16 cellular contexts compared by ENCODE assay signal in the genomic region with DNA sequence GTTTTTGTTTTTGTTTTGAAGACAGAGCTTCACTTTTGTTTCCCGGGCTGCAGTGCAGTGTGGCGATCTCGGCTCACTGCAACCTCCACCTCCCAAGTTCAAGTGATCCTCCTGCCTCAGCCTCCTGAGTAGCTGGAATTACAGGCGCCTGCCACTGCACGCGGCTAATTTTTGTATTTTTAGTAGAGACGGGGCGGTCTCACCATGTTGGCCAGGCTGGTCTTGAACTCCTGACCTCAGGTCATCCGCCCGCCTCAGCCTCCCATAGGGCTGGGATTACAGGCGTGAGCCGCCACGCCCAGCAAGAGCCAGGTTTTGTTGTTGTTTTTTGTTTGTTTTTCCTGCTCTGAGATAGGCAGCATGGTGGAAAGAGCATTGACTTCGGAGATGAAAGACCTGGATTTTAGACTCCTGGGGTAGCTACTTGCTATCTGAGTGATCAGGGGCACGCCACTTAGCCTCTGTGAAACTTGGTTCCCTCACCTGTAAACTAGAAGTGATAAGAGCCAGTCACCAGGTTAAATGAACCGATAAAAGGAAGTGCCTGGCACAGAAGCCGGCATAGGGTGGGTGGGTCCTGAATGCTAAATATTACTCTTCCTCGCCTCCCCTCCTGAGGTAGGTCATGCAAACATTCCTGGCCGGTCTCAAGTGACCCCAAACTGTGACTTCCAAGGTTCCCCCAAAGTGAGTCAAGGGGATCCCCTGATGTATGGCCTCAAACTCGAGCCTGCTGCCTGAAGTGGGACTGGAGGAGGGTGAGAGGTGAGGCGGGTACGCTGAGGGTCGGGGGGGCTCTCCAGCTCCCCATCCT.
DNase-seq lines count a peak whose midpoint lies in the region; ATAC-seq, FAIRE-seq and TF ChIP-seq lines count a peak whose summit lies in the region.
"Had no signal": no experiment of that assay in that cellular context is flagged by ENCODE, and none has a peak within 500 bp of the region (broad histone marks: within the 10 kb centered on the region; RNA-seq: fewer than 3 reads in every experiment).

No MANE protein-coding gene starts in this region.

- peaks cover 4% of the 10 kb centered on the region; the same call in 1 of the 2 replicates for H3F3A ChIP-seq in GM23338 (replicated peaks; ENCODE audit: low read depth)

- no peak overlapping the region for H3K4me3 ChIP-seq in A549
- H3K4me3 ChIP-seq in GM23338, result no peak overlapping the region
- no peak overlapping the region for H3K4me3 ChIP-seq in H1 (ENCODE audit: extremely low read depth in 1 of 4, insufficient read depth in 2 of 4, low read depth in 3 of 4, low read length in 4 of 4)
- H3K4me3 ChIP-seq in mucosa of rectum (ENCODE audit: low read length in 2 of 2), result peak overlapping the region in 1 of 2 donors; percentile 20
- no peak overlapping the region for H3K4me3 ChIP-seq in breast epithelium
- H3K4me3 ChIP-seq: gastroesophageal sphincter had no signal

- H3K79me2 ChIP-seq in GM23338 (replicated peaks; ENCODE audit: insufficient read depth), result no peaks in the 10 kb centered on the region
- no peaks in the 10 kb centered on the region for H3K79me2 ChIP-seq in H1 (ENCODE audit: control insufficient read depth in 1 of 2, insufficient read depth in 2 of 2, low read length in 2 of 2)

- WGBS in A549 (ENCODE audit: missing lambda C conversion rate), result 89% methylated on average over 19 of the region's 23 CpGs
- 91% methylated on average over 23 of the region's 23 CpGs; no CpG with 5 or more reads in 1 of the 2 experiments for WGBS in H1 (ENCODE audit: extremely low coverage in 1 of 2, insufficient coverage in 1 of 2, insufficient read length in 1 of 2, insufficient replicate concordance in 2 of 2, low coverage in 1 of 2, low lambda C conversion rate in 2 of 2, missing lambda C conversion rate in 1 of 2), 2 experiments

- peaks cover 49% of the 10 kb centered on the region for H3K4me1 Mint-ChIP-seq in GM23338
- H3K4me1 Mint-ChIP-seq in effector memory CD8-positive, alpha-beta T cell (ENCODE audit: low read depth in 2 of 2), result no peaks in the 10 kb centered on the region

- H2AFZ ChIP-seq in GM23338 (no peak overlapping the region), H1 (ENCODE audit: low read length) (no peak overlapping the region)

- TF ChIP-seq EP300 in A549 (IDR thresholded peaks at IDR 0.05) (no peak), H1 (IDR thresholded peaks at IDR 0.05; ENCODE audit: borderline replicate concordance in 1 of 2, low read depth in 2 of 2, low read length in 2 of 2) (no peak)

- 0 out of 2 replicates have a peak overlapping the region, but pooled peaks have one; percentile 0 for H2BK20ac ChIP-seq in H1 (ENCODE audit: low read length)

- H3K9ac ChIP-seq in H1 (replicated peaks in 1 of 4; ENCODE audit: extremely low read depth in 1 of 4, low read depth in 3 of 4, low read length in 3 of 4), result no peak overlapping the region
- H3K9ac ChIP-seq in mucosa of rectum (ENCODE audit: low read depth in 1 of 2, low read length in 2 of 2), result peak overlapping the region; percentile 3 to 62

- H3K23ac ChIP-seq in H1 (ENCODE audit: insufficient read length), result no peak overlapping the region

- H3K4ac ChIP-seq in H1 (replicated peaks; ENCODE audit: insufficient read length, low read depth, low read length), result peak overlapping the region; percentile 49

- H3K9me3 ChIP-seq in A549 (no peaks in the 10 kb centered on the region), H1 (ENCODE audit: insufficient read depth in 2 of 2, low read depth in 1 of 2, low read length in 1 of 2) (no peaks in the 10 kb centered on the region), mucosa of rectum (ENCODE audit: control insufficient read depth in 2 of 2, low read length in 2 of 2) (no peaks in the 10 kb centered on the region), breast epithelium (no peaks in the 10 kb centered on the region)
- H3K9me3 ChIP-seq: gastroesophageal sphincter had no signal

- H3K36me3 ChIP-seq in GM23338 (ENCODE audit: insufficient read depth), result no peaks in the 10 kb centered on the region
- H3K36me3 ChIP-seq in H1 (ENCODE audit: control insufficient read depth in 2 of 4, insufficient read depth in 4 of 4, low read length in 3 of 4), result no peaks in the 10 kb centered on the region
- H3K36me3 ChIP-seq in mucosa of rectum (ENCODE audit: control insufficient read depth in 2 of 2, insufficient read depth in 2 of 2, low read length in 2 of 2), result peaks cover 0 to 7% of the 10 kb centered on the region in 2 donors
- H3K36me3 ChIP-seq in breast epithelium, result no peaks in the 10 kb centered on the region
- H3K36me3 ChIP-seq: gastroesophageal sphincter had no signal

- peak overlapping the region; percentile 28; the same call in 1 of the 2 replicates for H4K8ac ChIP-seq in H1 (ENCODE audit: extremely low read depth, insufficient read depth, low read length)

- ATAC-seq in A549 (no peak), GM23338 (no peak; the same call in 2 of the 3 replicates)
- no peak for ATAC-seq in effector memory CD8-positive, alpha-beta T cell (replicated peaks)
- ATAC-seq: gastroesophageal sphincter had no signal

- H2AK5ac ChIP-seq in H1 (ENCODE audit: low read depth, low read length), result no peak overlapping the region

- peak overlapping the region; percentile 35 for H3K4me2 ChIP-seq in A549
- no peak overlapping the region for H3K4me2 ChIP-seq in GM23338
- H3K4me2 ChIP-seq in H1 (ENCODE audit: insufficient read depth in 1 of 2, low read depth in 2 of 2, low read length in 2 of 2), result no peak overlapping the region

- H2BK5ac ChIP-seq in H1 (ENCODE audit: low read depth, low read length), result peak overlapping the region; percentile 72; the same call in 1 of the 2 replicates

- intact Hi-C loops in breast epithelium (cut with DNase I; ENCODE audit: low total_unique reads), result no loop called here

- H3K9me3 Mint-ChIP-seq in GM23338, result peaks cover 6% of the 10 kb centered on the region; the same call in 1 of the 3 replicates
- H3K9me3 Mint-ChIP-seq in effector memory CD8-positive, alpha-beta T cell, result no peaks in the 10 kb centered on the region
- H3K9me3 Mint-ChIP-seq: T-helper 1 cell treated with Interleukin-12 subunit alpha and Interleukin-12 subunit beta and Interleukin-4 antibody, amounts not matched to agents 30 μg/mL and 1 μg/mL, for 36 hours had no signal

- peak overlapping the region; percentile 89 for H3K27ac Mint-ChIP-seq in GM23338
- no peak overlapping the region for H3K27ac Mint-ChIP-seq in effector memory CD8-positive, alpha-beta T cell
- H3K27ac Mint-ChIP-seq: T-helper 1 cell treated with Interleukin-12 subunit alpha and Interleukin-12 subunit beta and Interleukin-4 antibody, amounts not matched to agents 30 μg/mL and 1 μg/mL, for 36 hours had no signal

- no peak for FAIRE-seq in A549 (lab: Jason Lieb, UNC)
- no peak for FAIRE-seq in H1 (lab: Jason Lieb, UNC)
- FAIRE-seq: GM18507, GM19239 had no signal

- H4K20me1 ChIP-seq in GM23338 (replicated peaks; ENCODE audit: insufficient read depth) (no peaks in the 10 kb centered on the region), H1 (replicated peaks in 1 of 2; ENCODE audit: control insufficient read depth in 1 of 2, insufficient read depth in 2 of 2, low read length in 2 of 2) (no peaks in the 10 kb centered on the region)

- no peak overlapping the region for H3K27ac ChIP-seq in A549
- peak overlapping the region; percentile 89 for H3K27ac ChIP-seq in GM23338 (ENCODE audit: low read depth)
- H3K27ac ChIP-seq in H1 (ENCODE audit: low read depth, low read length), result no peak overlapping the region; the same call in 1 of the 2 replicates
- H3K27ac ChIP-seq in mucosa of rectum (ENCODE audit: low read depth in 2 of 2, low read length in 2 of 2), result peak overlapping the region; percentile 45 to 62
- no peak overlapping the region for H3K27ac ChIP-seq in breast epithelium
- H3K27ac ChIP-seq: gastroesophageal sphincter had no signal

- H3K79me1 ChIP-seq in H1 (ENCODE audit: low read depth, low read length), result no peaks in the 10 kb centered on the region

- H3K4me3 Mint-ChIP-seq in GM23338, result no peak overlapping the region
- H3K4me3 Mint-ChIP-seq in effector memory CD8-positive, alpha-beta T cell, result no peak overlapping the region
- H3K4me3 Mint-ChIP-seq: T-helper 1 cell treated with Interleukin-12 subunit alpha and Interleukin-12 subunit beta and Interleukin-4 antibody, amounts not matched to agents 30 μg/mL and 1 μg/mL, for 36 hours had no signal

- peak overlapping the region; percentile 50 for H2BK120ac ChIP-seq in H1 (replicated peaks; ENCODE audit: low read depth, low read length)

- H3K27me3 ChIP-seq in GM23338 (ENCODE audit: insufficient read depth) (no peaks in the 10 kb centered on the region), H1 (replicated peaks in 1 of 4; ENCODE audit: control insufficient read depth in 3 of 4, extremely low read depth in 1 of 4, insufficient read depth in 3 of 4, low read length in 3 of 4) (no peaks in the 10 kb centered on the region; a peak in 1 of 7 replicates), mucosa of rectum (ENCODE audit: control insufficient read depth in 2 of 2, insufficient read depth in 2 of 2, low read length in 2 of 2) (no peaks in the 10 kb centered on the region), breast epithelium (no peaks in the 10 kb centered on the region)
- H3K27me3 ChIP-seq: gastroesophageal sphincter had no signal

- H3K9me2 ChIP-seq in GM23338 (ENCODE audit: insufficient read depth), result peaks cover 3% of the 10 kb centered on the region

- TF ChIP-seq RAD21 in A549 (conservative IDR thresholded peaks at IDR 0.05 in 1 of 2, IDR thresholded peaks at IDR 0.05 in 1 of 2) (no peak), H1 (IDR thresholded peaks at IDR 0.05 in 1 of 2, conservative IDR thresholded peaks at IDR 0.05 in 1 of 2; ENCODE audit: low read depth in 2 of 2, low read length in 2 of 2) (no peak)

- no peak for TF ChIP-seq POLR2A in A549 (IDR thresholded peaks at IDR 0.05; ENCODE audit: low read length)
- TF ChIP-seq POLR2A in H1 (IDR thresholded peaks at IDR 0.05; ENCODE audit: control extremely low read depth in 1 of 2, low read depth in 2 of 2, low read length in 2 of 2), result no peak
- no peak for TF ChIP-seq POLR2A in breast epithelium (IDR thresholded peaks at IDR 0.05)

- no peaks in the 10 kb centered on the region; the same call in 2 of the 3 replicates for H3K36me3 Mint-ChIP-seq in GM23338 (ENCODE audit: low read depth)
- peaks cover 13% of the 10 kb centered on the region for H3K36me3 Mint-ChIP-seq in effector memory CD8-positive, alpha-beta T cell (ENCODE audit: insufficient read depth)

- peaks cover 12% of the 10 kb centered on the region; the same call in 1 of the 3 replicates for H3K4me1 ChIP-seq in A549
- H3K4me1 ChIP-seq in GM23338 (ENCODE audit: insufficient read depth), result peaks cover 19% of the 10 kb centered on the region
- peaks cover 0 to 10% (median 7%) of the 10 kb centered on the region in 4 experiments; a peak in 5 of 7 replicates for H3K4me1 ChIP-seq in H1 (replicated peaks in 1 of 4; ENCODE audit: control insufficient read depth in 3 of 4, insufficient read depth in 4 of 4, low read length in 3 of 4)
- peaks cover 0 to 2% of the 10 kb centered on the region in 2 donors for H3K4me1 ChIP-seq in mucosa of rectum (ENCODE audit: control insufficient read depth in 2 of 2, insufficient read depth in 2 of 2, low read length in 2 of 2)
- H3K4me1 ChIP-seq in breast epithelium, result no peaks in the 10 kb centered on the region
- H3K4me1 ChIP-seq: gastroesophageal sphincter had no signal

- DNase-seq in A549 (ENCODE audit: low read depth in 1 of 2, low spot score in 1 of 2) (no peak), GM23338 (ENCODE audit: low spot score) (no peak), H1 (ENCODE audit: low read depth in 1 of 2, low spot score in 2 of 2) (peak in 1 of 2 experiments; percentile 45), germinal center (ENCODE audit: low spot score) (no peak), breast epithelium (ENCODE audit: low spot score in 2 of 2) (no peak), AG08395 (ENCODE audit: low spot score) (no peak)
- DNase-seq in effector memory CD8-positive, alpha-beta T cell, result no peak
- DNase-seq: activated CD4-positive, CD25-positive, alpha-beta regulatory T cell; AML-193; central memory CD4-positive, alpha-beta T cell; Right ventricle myocardium superior had no signal

- no peak overlapping the region for H4K5ac ChIP-seq in H1 (ENCODE audit: insufficient read length, low read depth, low read length)

- peak overlapping the region; percentile 13; the same call in 1 of the 2 replicates for H2BK12ac ChIP-seq in H1 (ENCODE audit: low read depth, low read length)

- TF ChIP-seq CTCF in A549 (IDR thresholded peaks at IDR 0.05) (no peak), GM23338 (conservative IDR thresholded peaks at IDR 0.05; ENCODE audit: low read depth in 2 of 2) (no peak), H1 (IDR thresholded peaks at IDR 0.05; ENCODE audit: control extremely low read depth in 1 of 3, insufficient read depth in 1 of 3, low read depth in 1 of 3, low read length in 3 of 3) (no peak), breast epithelium (IDR thresholded peaks at IDR 0.05) (no peak)

- peaks cover 8% of the 10 kb centered on the region for H3K27me3 Mint-ChIP-seq in GM23338 (ENCODE audit: insufficient read depth, low read depth, poor library complexity)
- H3K27me3 Mint-ChIP-seq in effector memory CD8-positive, alpha-beta T cell, result no peaks in the 10 kb centered on the region

- H3K56ac ChIP-seq in H1 (replicated peaks; ENCODE audit: insufficient read length, low read depth, low read length), result no peak overlapping the region

- no peak overlapping the region for H3K14ac ChIP-seq in H1 (ENCODE audit: insufficient read length)

- peak overlapping the region; percentile 83 for H4K91ac ChIP-seq in H1 (replicated peaks; ENCODE audit: insufficient read length, low read length)

- no peaks in the 10 kb centered on the region for H3K23me2 ChIP-seq in H1 (ENCODE audit: low read depth, low read length)

- H2BK15ac ChIP-seq in H1 (ENCODE audit: low read length), result no peak overlapping the region; the same call in 1 of the 2 replicates

- peak overlapping the region; percentile 80; the same call in 1 of the 2 replicates for H3K18ac ChIP-seq in H1 (ENCODE audit: extremely low read depth, low read length)

- POLR2A ChIA-PET in A549 (lab: Yijun Ruan, JAX) (interaction anchor here (0.9 kb wide), 1 partner anchor 206 kb away, joined by 3 read pairs; the partner anchor contains the start of gene YEATS2), H1 (lab: Charles Lee; ENCODE audit: partially characterized antibody) (interaction anchor here (0.7 to 1.5 kb wide), 2 partner anchors 24 to 54 kb away, joined by 4 read pairs; no protein-coding TSS in a partner anchor)

- CTCF ChIA-PET in A549 (lab: Yijun Ruan, JAX), result no interaction called here
- CTCF ChIA-PET in H1 (lab: Charles Lee; ENCODE audit: partially characterized antibody), result interaction anchor here (0.6 to 5.6 kb wide), 8 partner anchors 10 to 598 kb away, joined by 3 to 46 read pairs (median 4); no protein-coding TSS in a partner anchor

Comparison
In these comparisons a context has a peak if more than half of its experiments do, and no peak if none do; other contexts are left out.
1. H3K27ac ChIP-seq: peak in GM23338 (single experiment) and mucosa of rectum (2 of 2); none in A549 (0 of 2), H1 (single experiment) and breast epithelium (0 of 2).
2. H3K9ac ChIP-seq: peak in mucosa of rectum (2 of 2); none in H1 (0 of 4).